In the genomic region with DNA sequence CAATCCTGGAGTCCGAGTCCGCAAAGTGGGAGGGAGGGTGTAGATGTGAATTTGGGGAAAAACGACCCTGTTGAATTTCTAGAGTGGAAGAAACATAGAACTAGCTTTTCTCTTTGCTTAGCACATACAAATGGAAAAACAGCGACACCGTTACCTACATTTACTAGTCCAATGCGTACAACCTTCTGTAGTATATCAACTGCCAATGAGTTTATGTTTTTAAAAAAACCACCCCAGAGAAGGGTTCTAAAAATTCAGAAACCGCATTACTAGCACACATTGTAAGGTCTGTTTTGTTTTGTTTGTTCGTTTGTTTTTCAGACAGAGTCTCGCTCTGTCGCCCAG, we compare ENCODE assay signal across 8 cellular contexts. TPM values are rescaled to one million over a fixed set of nuclear protein-coding genes. Genes with fewer than 3 reads are reported as not detected.
A peak's percentile ranks its signal among the peaks of the same experiment; 100 is the strongest.
DNase-seq lines count a peak whose midpoint lies in the region; ATAC-seq, FAIRE-seq and TF ChIP-seq lines count a peak whose summit lies in the region.

No MANE protein-coding gene starts in this region.

- H3K27me3 Mint-ChIP-seq in activated B cell treated with CpG ODN at 0.5 μM for 24 hours, result no peaks in the 10 kb centered on the region

- DNase-seq in activated B cell treated with CpG ODN at 0.5 μM for 24 hours (no peak), keratinocyte (ENCODE audit: low read depth, low spot score) (no peak), suprapubic skin (ENCODE audit: low spot score in 2 of 2) (no peak), foreskin melanocyte (no peak), DMS53 (lab: John Stamatoyannopoulos, UW) (no peak), NCI-H1048 (lab: John Stamatoyannopoulos, UW) (no peak)

- peaks cover 35% of the 10 kb centered on the region for H3K79me2 ChIP-seq in keratinocyte (ENCODE audit: control insufficient read depth, insufficient read depth, low read length)

- H3K9me1 ChIP-seq in keratinocyte (ENCODE audit: control insufficient read depth, extremely low read depth, insufficient read depth, low read length), result no peaks in the 10 kb centered on the region

- H3K9me3 ChIP-seq in keratinocyte (ENCODE audit: control insufficient read depth, low read depth, low read length) (no peaks in the 10 kb centered on the region), suprapubic skin (no peaks in the 10 kb centered on the region)

- H3K4me2 ChIP-seq in keratinocyte (ENCODE audit: control insufficient read depth, extremely low read depth, insufficient read depth, low read depth, low read length), result peak overlapping the region; percentile 49

- H3K4me1 Mint-ChIP-seq in activated B cell treated with CpG ODN at 0.5 μM for 24 hours, result peaks cover 27% of the 10 kb centered on the region

- CTCF ChIA-PET in activated B cell treated with CpG ODN at 0.5 μM for 24 hours (lab: Charles Lee), result no interaction called here

- no peak for TF ChIP-seq POLR2A in suprapubic skin (IDR thresholded peaks at IDR 0.05)

- no peaks in the 10 kb centered on the region for H4K20me1 ChIP-seq in keratinocyte (ENCODE audit: control insufficient read depth, extremely low read depth, insufficient read depth, low read length)

- H3K36me3 Mint-ChIP-seq in activated B cell treated with CpG ODN at 0.5 μM for 24 hours (ENCODE audit: low read depth), result peaks cover 13% of the 10 kb centered on the region

- peak overlapping the region; percentile 93 for H3K9ac ChIP-seq in keratinocyte (ENCODE audit: control insufficient read depth, extremely low read depth, insufficient read depth, low read length)

- H3K9me3 Mint-ChIP-seq in activated B cell treated with CpG ODN at 0.5 μM for 24 hours, result no peaks in the 10 kb centered on the region

- intact Hi-C loops in activated B cell treated with CpG ODN at 0.5 μM for 24 hours (cut with micrococcal nuclease), result loop anchor here (1.0 to 5.0 kb wide), 6 partner anchors 60 to 1978 kb away; a partner anchor contains a TSS

- 17% methylated on average over 10 of the region's 10 CpGs for WGBS in suprapubic skin

- H3K4me1 ChIP-seq in keratinocyte (ENCODE audit: control insufficient read depth, extremely low read depth, insufficient read depth, low read length) (peaks cover 5% of the 10 kb centered on the region), suprapubic skin (peaks cover 19% of the 10 kb centered on the region)

- H3K27me3 ChIP-seq in keratinocyte (ENCODE audit: control insufficient read depth, extremely low read depth, insufficient read depth, low read length) (no peaks in the 10 kb centered on the region), suprapubic skin (no peaks in the 10 kb centered on the region)

- peak overlapping the region; percentile 53 to 84 (median 83) for H3K4me3 ChIP-seq in keratinocyte (ENCODE audit: control insufficient read depth in 2 of 3, extremely low read depth in 1 of 3, insufficient read depth in 2 of 3, low read depth in 1 of 3, low read length in 3 of 3)
- H3K4me3 ChIP-seq in suprapubic skin, result peak overlapping the region; percentile 77

- H3K36me3 ChIP-seq in keratinocyte (ENCODE audit: control insufficient read depth in 2 of 2, extremely low read depth in 1 of 2, insufficient read depth in 2 of 2, low read length in 2 of 2) (peaks cover 2 to 4% of the 10 kb centered on the region in 2 experiments), suprapubic skin (no peaks in the 10 kb centered on the region)

- dilution Hi-C loops in keratinocyte (cut with MboI; ENCODE audit: extremely low pct_ligation_motif_present, low sequenced_read_pairs), result no loop called here

- peak overlapping the region; percentile 97 for H3K27ac Mint-ChIP-seq in activated B cell treated with CpG ODN at 0.5 μM for 24 hours

- H3K4me3 Mint-ChIP-seq in activated B cell treated with CpG ODN at 0.5 μM for 24 hours, result peak overlapping the region; percentile 96

- TF ChIP-seq EP300 in suprapubic skin (IDR thresholded peaks at IDR 0.05), result no peak

- TF ChIP-seq CTCF in activated B cell treated with CpG ODN at 0.5 μM for 24 hours (IDR thresholded peaks at IDR 0.05) (no peak), keratinocyte (optimal IDR thresholded peaks at IDR 0.05 in 1 of 3, IDR thresholded peaks at IDR 0.05 in 1 of 3, conservative IDR thresholded peaks at IDR 0.05 in 1 of 3; ENCODE audit: extremely low read depth in 1 of 3, insufficient read depth in 2 of 3, low read length in 3 of 3) (no peak), suprapubic skin (IDR thresholded peaks at IDR 0.05) (no peak)

- no peak for FAIRE-seq in keratinocyte (lab: Jason Lieb, UNC)

- POLR2A ChIA-PET in activated B cell treated with CpG ODN at 0.5 μM for 24 hours (lab: Charles Lee), result interaction anchor here (1.0 to 2.4 kb wide), 3 partner anchors 60 to 1978 kb away, joined by 3 to 25 read pairs (median 4); a partner anchor contains a TSS

- ATAC-seq in GM18499 (IDR thresholded peaks at IDR 0.05; ENCODE audit: insufficient read depth, unreplicated experiment) (peak; percentile 22), HG02678 (IDR thresholded peaks at IDR 0.05; ENCODE audit: unreplicated experiment) (peak; percentile 24), activated B cell treated with CpG ODN at 0.5 μM for 24 hours (ENCODE audit: low read depth) (peak; percentile 9)

- H2AFZ ChIP-seq in keratinocyte (ENCODE audit: control insufficient read depth, low read length), result peak overlapping the region; percentile 61

- H3K27ac ChIP-seq in keratinocyte (ENCODE audit: control insufficient read depth, insufficient read depth, low read length) (no peak overlapping the region), suprapubic skin (peak overlapping the region; percentile 91)

RNA-seq across cellular contexts. Expression of a gene that starts 0.3 kb away (rescaled TPM):
- total RNA-seq in activated B cell treated with CpG ODN at 0.5 μM for 24 hours, result 61.9 and 66.6 TPM in 2 replicates
- polyA plus RNA-seq in keratinocyte, result 53.9 to 65.4 TPM (median 57.4 TPM) in 3 replicates
- 18.1 TPM for polyA plus RNA-seq in keratinocyte (2011; ENCODE audit: low read depth)
- polyA plus RNA-seq in keratinocyte (2011; cell fraction: cytosol; rRNA removed), result 34.2 and 58.5 TPM in 2 replicates
- 71.5 and 78.8 TPM in 2 replicates for polyA plus RNA-seq in keratinocyte (2011; cell fraction: nucleus; rRNA removed)
- 25.2 and 32.6 TPM in 2 replicates for polyA plus RNA-seq in keratinocyte (2012; ENCODE audit: low replicate concordance)
- polyA minus RNA-seq in keratinocyte, result 16.3 to 66.3 TPM (median 43.9 TPM) in 3 replicates
- 21.7 TPM for polyA minus RNA-seq in keratinocyte (2011; cell fraction: cytosol; rRNA and poly(A)+ RNA removed)
- polyA minus RNA-seq in keratinocyte (2011; cell fraction: nucleus; rRNA and poly(A)+ RNA removed), result 41.5 and 67.0 TPM in 2 replicates
- 10 to 100 TPM; 18.4 to 74.0 (median 42.9) TPM for total RNA-seq in suprapubic skin

RNA-seq across cellular contexts. Expression of a gene that starts 45.6 kb away (rescaled TPM):
- total RNA-seq in activated B cell treated with CpG ODN at 0.5 μM for 24 hours (not detected in 2 replicates), suprapubic skin (not detected)
- polyA plus RNA-seq in keratinocyte, result not detected in 3 replicates
- 0.25 TPM for polyA plus RNA-seq in keratinocyte (2011; ENCODE audit: low read depth)
- not detected in 2 replicates for polyA plus RNA-seq in keratinocyte (2011; cell fraction: cytosol; rRNA removed)
- polyA plus RNA-seq in keratinocyte (2011; cell fraction: nucleus; rRNA removed), result not detected in 2 replicates
- 0.06 TPM in 1 of 2 replicates, not detected in the other for polyA plus RNA-seq in keratinocyte (2012; ENCODE audit: low replicate concordance)
- polyA minus RNA-seq in keratinocyte, result not detected in 3 replicates
- polyA minus RNA-seq in keratinocyte (2011; cell fraction: cytosol; rRNA and poly(A)+ RNA removed), result not detected
- polyA minus RNA-seq in keratinocyte (2011; cell fraction: nucleus; rRNA and poly(A)+ RNA removed), result not detected in 2 replicates

RNA-seq across cellular contexts. Expression of a gene that starts 59.2 kb away (rescaled TPM):
- total RNA-seq in activated B cell treated with CpG ODN at 0.5 μM for 24 hours (57.7 and 61.8 TPM in 2 replicates), suprapubic skin (100 to 1,000 TPM in 1 of 4 donors, 10 to 100 TPM in 3; 21.8 to 136 (median 23.4) TPM)
- 18.1 to 41.1 TPM (median 39.8 TPM) in 3 replicates for polyA plus RNA-seq in keratinocyte
- 81.9 TPM for polyA plus RNA-seq in keratinocyte (2011; ENCODE audit: low read depth)
- 19.9 and 34.8 TPM in 2 replicates for polyA plus RNA-seq in keratinocyte (2011; cell fraction: cytosol; rRNA removed)
- 31.6 and 45.6 TPM in 2 replicates for polyA plus RNA-seq in keratinocyte (2011; cell fraction: nucleus; rRNA removed)
- 32.1 and 44.8 TPM in 2 replicates for polyA plus RNA-seq in keratinocyte (2012; ENCODE audit: low replicate concordance)
- polyA minus RNA-seq in keratinocyte, result 3.1 to 21.2 TPM (median 9.1 TPM) in 3 replicates
- 10.7 TPM for polyA minus RNA-seq in keratinocyte (2011; cell fraction: cytosol; rRNA and poly(A)+ RNA removed)
- polyA minus RNA-seq in keratinocyte (2011; cell fraction: nucleus; rRNA and poly(A)+ RNA removed), result 4.5 and 6.2 TPM in 2 replicates
